ENCODE assay signal across 15 cellular contexts in the genomic region with DNA sequence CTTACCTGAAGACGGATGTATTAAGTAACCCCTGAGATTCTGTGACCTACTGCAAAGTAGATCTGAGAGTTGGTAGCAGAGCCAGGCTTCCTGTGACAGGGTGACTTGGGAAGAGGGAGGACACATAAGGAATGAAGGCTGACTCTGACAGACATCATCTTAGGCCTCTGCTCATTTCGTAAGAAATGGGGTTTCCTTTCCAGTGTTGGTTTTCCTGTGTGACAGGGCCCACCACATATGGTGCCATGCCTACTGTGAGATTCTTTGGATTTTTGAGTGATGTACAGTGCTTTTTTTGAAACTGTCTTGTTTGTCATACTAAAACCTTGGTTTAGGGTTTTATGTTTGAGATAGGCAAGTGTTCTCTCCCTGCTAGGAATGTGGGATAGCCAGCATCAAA. TPM values are rescaled to one million over a fixed set of nuclear protein-coding genes. Genes with fewer than 3 reads are reported as not detected.
DNase-seq lines count a peak whose midpoint lies in the region; ATAC-seq and TF ChIP-seq lines count a peak whose summit lies in the region.
"Had no signal": no experiment of that assay in that cellular context is flagged by ENCODE, and none has a peak within 500 bp of the region (broad histone marks: within the 10 kb centered on the region; RNA-seq: fewer than 3 reads in every experiment).

No MANE protein-coding gene starts in this region.

- H3K36me3 Mint-ChIP-seq in activated CD4-positive, alpha-beta T cell treated with anti-CD3 and anti-CD28 coated beads for 36 hours (ENCODE audit: low read depth), result peaks cover 43% of the 10 kb centered on the region

- TF ChIP-seq CTCF in NB4 (IDR thresholded peaks at IDR 0.05; ENCODE audit: low read depth, low read length) (no peak), foreskin fibroblast (IDR thresholded peaks at IDR 0.05; ENCODE audit: low read depth, low read length) (no peak), omental fat pad (IDR thresholded peaks at IDR 0.05) (no peak)

- peak overlapping the region; percentile 8 for H3K27ac Mint-ChIP-seq in activated CD4-positive, alpha-beta T cell treated with anti-CD3 and anti-CD28 coated beads for 36 hours

- POLR2A ChIA-PET in activated CD4-positive, alpha-beta T cell treated with anti-CD3 and anti-CD28 coated beads for 36 hours (lab: Charles Lee), result interaction anchor here (0.6 kb wide), 1 partner anchor 34 kb away, joined by 3 read pairs; no protein-coding TSS in a partner anchor

- no peaks in the 10 kb centered on the region for H3K9me3 Mint-ChIP-seq in activated CD4-positive, alpha-beta T cell treated with anti-CD3 and anti-CD28 coated beads for 36 hours (ENCODE audit: low read depth)
- H3K9me3 Mint-ChIP-seq: H9 had no signal

- H3K4me3 ChIP-seq in NB4 (ENCODE audit: low read depth, low read length) (no peak overlapping the region), foreskin fibroblast (ENCODE audit: low read depth in 1 of 2, low read length in 2 of 2) (no peak overlapping the region)
- H3K4me3 ChIP-seq: SJCRH30 had no signal

- H3K27me3 Mint-ChIP-seq in activated CD4-positive, alpha-beta T cell treated with anti-CD3 and anti-CD28 coated beads for 36 hours, result no peaks in the 10 kb centered on the region

- H3K4me1 Mint-ChIP-seq in activated CD4-positive, alpha-beta T cell treated with anti-CD3 and anti-CD28 coated beads for 36 hours, result peaks cover under 1% of the 10 kb centered on the region
- H3K4me1 Mint-ChIP-seq: H9 had no signal

- intact Hi-C loops in activated CD4-positive, alpha-beta T cell treated with anti-CD3 and anti-CD28 coated beads for 36 hours (cut with DNase I, micrococcal nuclease), result loop anchor here in 1 of 2 experiments (10.0 kb wide), 1 partner anchor 752 kb away; no protein-coding TSS in a partner anchor

- H3K4me3 Mint-ChIP-seq in activated CD4-positive, alpha-beta T cell treated with anti-CD3 and anti-CD28 coated beads for 36 hours, result no peak overlapping the region
- H3K4me3 Mint-ChIP-seq: H9 had no signal

- ATAC-seq in activated CD4-positive, alpha-beta T cell treated with anti-CD3 and anti-CD28 coated beads for 36 hours, result no peak
- ATAC-seq in omental fat pad (ENCODE audit: low FRiP score), result no peak

- DNase-seq in activated CD4-positive, alpha-beta T cell treated with anti-CD3 and anti-CD28 coated beads for 36 hours, result no peak
- DNase-seq in activated CD4-positive, alpha-beta T cell treated with anti-CD3 and anti-CD28 coated beads for 4 hours, result no peak
- DNase-seq in EH (ENCODE audit: low read depth), result peak; percentile 37
- peak; percentile 58 for DNase-seq in NB4 (ENCODE audit: low read depth)
- DNase-seq in foreskin fibroblast, result peak; percentile 14 to 22
- DNase-seq in SKM-1 (lab: John Stamatoyannopoulos, UW; ENCODE audit: unreplicated experiment), result no peak
- no peak for DNase-seq in omental fat pad (ENCODE audit: low spot score)
- no peak for DNase-seq in activated effector memory CD4-positive, alpha-beta T cell treated with anti-CD3 and anti-CD28 coated beads, Interleukin-2, amount 50 U/mL, for 16 hours
- DNase-seq: Caco-2, H9, NCI-H1417, NCI-H2029 treated with DMSO at 0.1 percent for 48 hours, NCI-H524, RPMI8226, SJCRH30 had no signal

- CTCF ChIA-PET in activated CD4-positive, alpha-beta T cell treated with anti-CD3 and anti-CD28 coated beads for 36 hours (lab: Charles Lee), result interaction anchor here (1.2 kb wide), 1 partner anchor 14 kb away, joined by 3 read pairs; no protein-coding TSS in a partner anchor

- TF ChIP-seq POLR2A in NB4 (IDR thresholded peaks at IDR 0.05; ENCODE audit: extremely low read depth, insufficient read length), result no peak

RNA-seq across cellular contexts. Expression of a gene that starts 12.7 kb away (rescaled TPM):
- 10 to 100 TPM; 42.3 to 56.8 TPM for total RNA-seq in activated CD4-positive, alpha-beta T cell treated with anti-CD3 and anti-CD28 coated beads for 36 hours
- total RNA-seq in omental fat pad, result 10 to 100 TPM; 17.7 to 23.2 (median 20.0) TPM

RNA-seq across cellular contexts. Expression of a gene that starts 31.7 kb away (rescaled TPM):
- total RNA-seq in activated CD4-positive, alpha-beta T cell treated with anti-CD3 and anti-CD28 coated beads for 36 hours, result 10 to 100 TPM; 20.0 TPM
- total RNA-seq in omental fat pad, result 10 to 100 TPM in 3 of 4 donors, 1 to 10 TPM in 1; 8.6 to 15.7 (median 10.8) TPM

RNA-seq across cellular contexts. Expression of a gene that starts 31.8 kb away (rescaled TPM):
- 1 to 10 TPM in 1 of 2 experiments, under 1 TPM in 1; 0.95 to 1.6 TPM for total RNA-seq in activated CD4-positive, alpha-beta T cell treated with anti-CD3 and anti-CD28 coated beads for 36 hours
- 1 to 10 TPM; 2.4 to 4.6 (median 4.0) TPM for total RNA-seq in omental fat pad

Comparison
In these comparisons a context has a peak if more than half of its experiments do, and no peak if none do; other contexts are left out.
1. DNase-seq: peak in EH (single experiment), NB4 (single experiment) and foreskin fibroblast (2 of 2); none in activated CD4-positive, alpha-beta T cell treated with anti-CD3 and anti-CD28 coated beads for 36 hours (single experiment), activated CD4-positive, alpha-beta T cell treated with anti-CD3 and anti-CD28 coated beads for 4 hours (0 of 2), SKM-1 (single experiment), omental fat pad (single experiment) and activated effector memory CD4-positive, alpha-beta T cell treated with anti-CD3 and anti-CD28 coated beads, Interleukin-2, amount 50 U/mL, for 16 hours (single experiment).